ENCODE assay signal across 28 cellular contexts in genomic region chr9:86909388-86909787, GRCh38. TPM values are rescaled to one million over a fixed set of nuclear protein-coding genes. Genes with fewer than 3 reads are reported as not detected.
DNase-seq lines count a peak whose midpoint lies in the region; ATAC-seq and TF ChIP-seq lines count a peak whose summit lies in the region.
"Had no signal": no experiment of that assay in that cellular context is flagged by ENCODE, and none has a peak within 500 bp of the region (broad histone marks: within the 10 kb centered on the region; RNA-seq: fewer than 3 reads in every experiment).

No MANE protein-coding gene starts in this region.

- H3K9me3 ChIP-seq in lower lobe of right lung = peaks cover 4% of the 10 kb centered on the region
- H3K9me3 ChIP-seq: Caco-2 had no signal

- no peak overlapping the region for H3K27ac ChIP-seq in lower lobe of right lung
- H3K27ac ChIP-seq: BLaER1, KMS-11, left lung, skin epidermis, stomach, tibial artery had no signal

- peak; percentile 40 for DNase-seq in AG09309 (ENCODE audit: low read depth)
- DNase-seq in RPMI7951 (ENCODE audit: low read depth) = peak; percentile 13
- peak; percentile 23 for DNase-seq in epidermal melanocyte (ENCODE audit: insufficient read length, low spot score)
- DNase-seq in iris pigment epithelial cell (ENCODE audit: low read depth) = peak; percentile 53
- no peak for DNase-seq in lower lobe of right lung
- no peak for DNase-seq in HuH-7 (ENCODE audit: low spot score)
- DNase-seq in NCI-H345 treated with DMSO at 0.1 percent for 48 hours (lab: John Stamatoyannopoulos, UW; ENCODE audit: unreplicated experiment) = no peak
- DNase-seq: activated CD4-positive, alpha-beta T cell treated with anti-CD3 and anti-CD28 coated beads, Interleukin-2, amount 10 ng/mL, durations not matched to agents 24 days and 14 days; activated effector memory CD4-positive, alpha-beta T cell treated with anti-CD3 and anti-CD28 coated beads, Interleukin-2, amount 50 U/mL, for 16 hours; activated naive CD8-positive, alpha-beta T cell treated with anti-CD3 and anti-CD28 coated beads for 36 hours; activated T-cell treated with anti-CD3 and anti-CD28 coated beads, Interleukin-2, amount 50 U/mL, for 1 hour; Caco-2; DMS79 treated with DMSO at 0.1 percent for 48 hours; hypothalamus; immature natural killer cell; left lung; midbrain; naive thymus-derived CD8-positive, alpha-beta T cell; NCI-H1436 treated with DMSO at 0.1 percent for 48 hours; PC-3; stimulated activated CD8-positive, alpha-beta memory T cell treated with anti-CD3 and anti-CD28 coated beads, Interleukin-4, amount 100 ng/mL, for 48 hours; stomach; tibial artery had no signal

- no peaks in the 10 kb centered on the region for H3K4me1 ChIP-seq in lower lobe of right lung
- H3K4me1 ChIP-seq: BLaER1, Caco-2, left lung, stomach, tibial artery had no signal

- no peak for ATAC-seq in lower lobe of right lung
- ATAC-seq in GM19463 (IDR thresholded peaks at IDR 0.05; ENCODE audit: unreplicated experiment) = no peak
- ATAC-seq: left lung; naive thymus-derived CD8-positive, alpha-beta T cell; PC-3; Right ventricle myocardium inferior had no signal

- no peaks in the 10 kb centered on the region for H3K36me3 ChIP-seq in lower lobe of right lung
- H3K36me3 ChIP-seq: BLaER1, left lung, stomach, tibial artery had no signal

- TF ChIP-seq CTCF in AG09309 (IDR thresholded peaks at IDR 0.05; ENCODE audit: control insufficient read depth, insufficient read depth, low read depth, low read length, missing control alignments) (no peak), lower lobe of right lung (IDR thresholded peaks at IDR 0.05) (no peak)

- H3K4me3 ChIP-seq in AG09309 (ENCODE audit: control insufficient read depth, low read depth, low read length) = no peak overlapping the region
- H3K4me3 ChIP-seq in lower lobe of right lung = no peak overlapping the region
- H3K4me3 ChIP-seq: BLaER1, left lung, skin epidermis, stomach, tibial artery had no signal

- intact Hi-C loops in lower lobe of right lung (cut with DNase I) = no loop called here

- H3K27me3 ChIP-seq in lower lobe of right lung (ENCODE audit: low read depth) = peaks cover 3% of the 10 kb centered on the region
- H3K27me3 ChIP-seq: BLaER1, tibial artery had no signal

RNA-seq across cellular contexts. Expression of gene GAS1, which starts 37.9 kb away (rescaled TPM):
- total RNA-seq in RPMI7951 (2014; rRNA removed; shearing (Covaris generic)) = 0.60 and 0.78 TPM in 2 replicates
- total RNA-seq in lower lobe of right lung = 17.3 TPM
- total RNA-seq: PC-3 had no signal

Comparison
In these comparisons a context has a peak if more than half of its experiments do, and no peak if none do; other contexts are left out.
1. DNase-seq: peak in AG09309 (single experiment), RPMI7951 (single experiment), epidermal melanocyte (single experiment) and iris pigment epithelial cell (single experiment); none in lower lobe of right lung (single experiment), HuH-7 (single experiment) and NCI-H345 treated with DMSO at 0.1 percent for 48 hours (single experiment).
2. RNA of gene GAS1, which starts 37.9 kb away (total RNA-seq): 17.3 TPM in lower lobe of right lung (single experiment); 0.60 to 0.78 TPM in RPMI7951; every median in the first group is over 10 times any median in the second.